9 cellular contexts compared by ENCODE assay signal in the genomic region with DNA sequence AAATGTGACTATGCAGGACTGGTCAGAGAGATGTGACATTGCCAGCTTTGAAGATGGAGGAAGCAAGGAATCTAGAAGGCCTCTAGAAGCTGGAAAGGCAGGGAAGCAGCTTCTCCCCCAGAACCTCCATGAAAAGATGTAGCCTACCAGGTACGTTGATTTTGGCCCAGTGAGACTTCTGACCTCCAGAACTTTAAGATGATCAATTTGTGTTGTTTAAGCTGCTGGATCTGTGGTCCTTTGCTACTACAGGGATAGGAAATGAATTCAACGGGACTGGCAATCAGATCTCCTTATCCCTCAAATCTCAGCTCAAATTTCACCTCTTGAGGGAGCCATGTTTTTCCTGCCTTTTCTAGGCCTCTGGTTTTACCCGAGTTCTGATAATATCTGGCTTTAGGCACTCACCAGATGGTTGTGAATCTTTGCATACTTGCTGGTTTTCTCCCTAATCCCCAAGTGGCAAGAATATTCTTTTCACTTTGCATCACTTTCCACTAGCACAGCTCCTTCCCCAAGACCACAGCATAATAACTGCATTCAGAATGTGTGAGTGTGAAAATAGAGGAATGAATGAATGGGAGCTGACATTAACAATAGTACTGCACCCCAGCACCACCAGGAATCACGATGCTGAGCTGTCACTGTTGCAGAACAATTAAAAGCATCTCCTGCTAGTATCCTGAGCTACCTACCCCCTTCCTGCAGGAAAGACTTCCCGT. TPM values are rescaled to one million over a fixed set of nuclear protein-coding genes. Genes with fewer than 3 reads are reported as not detected.
DNase-seq lines count a peak whose midpoint lies in the region; FAIRE-seq and TF ChIP-seq lines count a peak whose summit lies in the region.
"Had no signal": no experiment of that assay in that cellular context is flagged by ENCODE, and none has a peak within 500 bp of the region (broad histone marks: within the 10 kb centered on the region; RNA-seq: fewer than 3 reads in every experiment).

No MANE protein-coding gene starts in this region.

- TF ChIP-seq CTCF in GM12865 (IDR thresholded peaks at IDR 0.05; ENCODE audit: insufficient read depth, low read depth, low read length, missing control alignments) (no peak), esophagus squamous epithelium (IDR thresholded peaks at IDR 0.05) (no peak), RWPE1 (conservative IDR thresholded peaks at IDR 0.05; ENCODE audit: low read depth) (no peak)

- intact Hi-C loops in esophagus squamous epithelium (cut with DNase I): no loop called here

- CTCF ChIA-PET in RWPE1 (lab: Yijun Ruan, JAX): interaction anchor here (0.5 to 0.7 kb wide), 2 partner anchors 539 to 603 kb away, joined by 3 read pairs; no protein-coding TSS in a partner anchor

- H3K9me3 ChIP-seq in esophagus squamous epithelium (no peaks in the 10 kb centered on the region), small intestine (ENCODE audit: control insufficient read depth, low read depth) (no peaks in the 10 kb centered on the region)
- H3K9me3 ChIP-seq: right lobe of liver had no signal

- H3K27ac ChIP-seq in esophagus squamous epithelium (peak overlapping the region; percentile 64 to 86 (median 82)), small intestine (ENCODE audit: low read depth in 1 of 2, low read length in 1 of 2) (peak overlapping the region; percentile 21 to 86), RWPE1 (no peak overlapping the region)

- POLR2A ChIA-PET in RWPE1 (lab: Yijun Ruan, JAX; ENCODE audit: low non-redundant PET): no interaction called here

- no peak for FAIRE-seq in small intestine (lab: Jason Lieb, UNC)

- 49 to 63% methylated on average over 2 to 5 of the region's 5 CpGs for WGBS in esophagus squamous epithelium, 2 donors
- WGBS in small intestine, 3 donors: 48 to 84% (median 68%) methylated on average over 4 to 5 of the region's 5 CpGs

- no peak for DNase-seq in GM12865 (ENCODE audit: low read depth)
- peak; percentile 63 for DNase-seq in SK-N-DZ (ENCODE audit: low spot score)
- no peak for DNase-seq in esophagus squamous epithelium (lab: John Stamatoyannopoulos, UW)
- DNase-seq in small intestine: no peak
- DNase-seq in RPMI8226: no peak
- DNase-seq in medulla oblongata (ENCODE audit: extremely low spot score): no peak
- no peak for DNase-seq in RWPE1 (ENCODE audit: low spot score)
- DNase-seq: NCI-H2029 treated with DMSO at 0.1 percent for 48 hours had no signal

- H3K27me3 ChIP-seq in esophagus squamous epithelium: no peaks in the 10 kb centered on the region
- no peaks in the 10 kb centered on the region for H3K27me3 ChIP-seq in small intestine (ENCODE audit: control insufficient read depth in 2 of 2, insufficient read depth in 2 of 2, low read length in 2 of 2)
- H3K27me3 ChIP-seq: right lobe of liver had no signal

- H3K36me3 ChIP-seq in esophagus squamous epithelium: no peaks in the 10 kb centered on the region
- no peaks in the 10 kb centered on the region for H3K36me3 ChIP-seq in small intestine (ENCODE audit: control insufficient read depth in 2 of 2, insufficient read depth in 2 of 2, low read length in 2 of 2)
- H3K36me3 ChIP-seq: right lobe of liver had no signal

- H3K4me1 ChIP-seq in esophagus squamous epithelium: peaks cover 0 to 51% (median 18%) of the 10 kb centered on the region in 3 donors
- peaks cover 0 to 6% of the 10 kb centered on the region in 2 donors for H3K4me1 ChIP-seq in small intestine (ENCODE audit: control insufficient read depth in 2 of 2, insufficient read depth in 1 of 2, low read depth in 1 of 2, low read length in 1 of 2)

- H3K4me3 ChIP-seq in GM12865 (ENCODE audit: low read depth, low read length): peak overlapping the region; percentile 46
- H3K4me3 ChIP-seq in esophagus squamous epithelium: peak overlapping the region in 1 of 4 donors; percentile 20
- H3K4me3 ChIP-seq in small intestine (ENCODE audit: low read depth in 1 of 2, low read length in 2 of 2): no peak overlapping the region
- H3K4me3 ChIP-seq: right lobe of liver had no signal

- TF ChIP-seq POLR2A in esophagus squamous epithelium (IDR thresholded peaks at IDR 0.05): no peak

RNA-seq across cellular contexts. Expression of gene TMSB4X, which starts 25.5 kb away (rescaled TPM):
- 1,181 and 1,320 TPM in 2 replicates for polyA plus RNA-seq in SK-N-DZ (2014; cell fraction: cytosol; rRNA removed)
- polyA plus RNA-seq in SK-N-DZ (2014; cell fraction: nucleus; rRNA removed): 393 and 471 TPM in 2 replicates
- 1,000 to 10,000 TPM in 2 of 4 donors, 100 to 1,000 TPM in 2; 435 to 1,751 (median 1,260) TPM for total RNA-seq in esophagus squamous epithelium
- 1,000 to 10,000 TPM; 3,848 to 6,707 (median 4,907) TPM for polyA plus RNA-seq in small intestine

RNA-seq across cellular contexts. Expression of gene TLR8, which starts 42.9 kb away (rescaled TPM):
- not detected in 2 replicates for polyA plus RNA-seq in SK-N-DZ (2014; cell fraction: cytosol; rRNA removed)
- polyA plus RNA-seq in SK-N-DZ (2014; cell fraction: nucleus; rRNA removed): not detected in 2 replicates
- total RNA-seq in esophagus squamous epithelium: 1 to 10 TPM in 2 of 4 donors, under 1 TPM in 1, not detected in 1; 0.22 to 3.1 (median 1.9) TPM
- polyA plus RNA-seq in small intestine: under 1 TPM; 0.22 to 0.73 (median 0.27) TPM
